In the genomic region with DNA sequence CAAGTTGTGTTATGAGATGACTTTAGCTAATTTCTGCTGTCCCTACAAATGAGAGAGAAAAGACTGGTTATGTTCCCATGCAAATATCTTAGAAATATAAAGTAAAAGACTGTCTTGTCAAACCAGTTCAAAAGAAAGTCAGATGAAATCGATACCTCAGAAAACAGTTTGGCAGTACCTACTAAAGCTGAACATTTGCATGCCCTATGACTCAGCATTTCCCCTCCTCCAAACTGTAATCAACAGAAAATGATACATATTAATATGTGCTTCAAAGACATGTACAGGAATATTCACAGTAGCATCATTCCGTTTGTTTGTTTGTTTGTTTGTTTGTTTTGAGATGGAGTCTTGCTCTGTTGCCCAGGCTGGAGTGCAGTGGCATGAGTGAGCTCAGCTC, we compare ENCODE assay signal across 26 cellular contexts.
A peak's percentile ranks its signal among the peaks of the same experiment; 100 is the strongest.
DNase-seq lines count a peak whose midpoint lies in the region; ATAC-seq, FAIRE-seq and TF ChIP-seq lines count a peak whose summit lies in the region.
"Had no signal": no experiment of that assay in that cellular context is flagged by ENCODE, and none has a peak within 500 bp of the region (broad histone marks: within the 10 kb centered on the region; RNA-seq: fewer than 3 reads in every experiment).

No MANE protein-coding gene starts in this region.

- no peak for ATAC-seq in GM19035 (IDR thresholded peaks at IDR 0.05; ENCODE audit: unreplicated experiment)
- ATAC-seq: foreskin keratinocyte; GM12878; heart left ventricle; naive thymus-derived CD8-positive, alpha-beta T cell; sciatic nerve; T-cell; upper lobe of right lung had no signal

- H3K27me3 ChIP-seq in bronchial epithelial cell (ENCODE audit: control insufficient read depth, insufficient read depth, low read length) (no peaks in the 10 kb centered on the region), tibial artery (no peaks in the 10 kb centered on the region)
- H3K27me3 ChIP-seq: brain microvascular endothelial cell, foreskin keratinocyte, heart left ventricle, upper lobe of right lung had no signal

- FAIRE-seq in bronchial epithelial cell (lab: Jason Lieb, UNC): no peak
- FAIRE-seq: GM12878, HTR-8/SVneo had no signal

- DNase-seq in LNCaP clone FGC (ENCODE audit: low read depth) (peak; percentile 4), bronchial epithelial cell (ENCODE audit: low read depth) (peak; percentile 34), fibroblast of the conjunctiva (ENCODE audit: low read depth) (peak; percentile 1), Kasumi-1 (lab: John Stamatoyannopoulos, UW) (no peak), tibial artery (no peak), iPS-NIHi11 (ENCODE audit: low spot score) (no peak)
- DNase-seq: activated naive CD4-positive, alpha-beta T cell treated with anti-CD3 and anti-CD28 coated beads, Interleukin-2, amount 50 U/mL, for 16 hours; brain microvascular endothelial cell; foreskin keratinocyte; H9; heart left ventricle; kidney glomerular epithelial cell; MV-4-11; naive thymus-derived CD8-positive, alpha-beta T cell; NCI-H1436 treated with DMSO at 0.1 percent for 48 hours; NCI-H345; NCI-H748 treated with DMSO at 0.1 percent for 48 hours; stimulated activated CD4-positive, alpha-beta T cell treated with anti-CD3 and anti-CD28 coated beads, Interleukin-4, amount 100 ng/mL, for 4 hours; T-cell; upper lobe of right lung had no signal

- TF ChIP-seq CTCF in C4-2B (conservative IDR thresholded peaks at IDR 0.05) (no peak), LNCaP clone FGC (IDR thresholded peaks at IDR 0.05; ENCODE audit: control insufficient read depth, extremely low read depth, insufficient read depth) (no peak), bronchial epithelial cell (IDR thresholded peaks at IDR 0.05; ENCODE audit: insufficient read depth, low read length, severe bottlenecking) (no peak), tibial artery (IDR thresholded peaks at IDR 0.05) (no peak)

- intact Hi-C loops in tibial artery (cut with DNase I; ENCODE audit: low total_unique reads): no loop called here

- H3K27ac ChIP-seq in C4-2B (peak overlapping the region; percentile 60), tibial artery (no peak overlapping the region)
- H3K27ac ChIP-seq: brain microvascular endothelial cell, epithelial cell of prostate, foreskin keratinocyte, heart left ventricle, upper lobe of right lung had no signal

- H3K4me1 ChIP-seq in tibial artery: no peaks in the 10 kb centered on the region
- H3K4me1 ChIP-seq: foreskin keratinocyte, upper lobe of right lung had no signal

- H3K36me3 ChIP-seq in bronchial epithelial cell (ENCODE audit: control insufficient read depth, insufficient read depth, low read length): no peaks in the 10 kb centered on the region
- no peaks in the 10 kb centered on the region for H3K36me3 ChIP-seq in tibial artery
- H3K36me3 ChIP-seq: brain microvascular endothelial cell, heart left ventricle, upper lobe of right lung had no signal

- H3K4me3 ChIP-seq in LNCaP clone FGC (ENCODE audit: low read depth, low read length): no peak overlapping the region
- H3K4me3 ChIP-seq in bronchial epithelial cell (ENCODE audit: low read depth, low read length): no peak overlapping the region
- no peak overlapping the region for H3K4me3 ChIP-seq in tibial artery
- H3K4me3 ChIP-seq: GM12878, heart left ventricle, upper lobe of right lung had no signal

- H3K9me3 ChIP-seq in tibial artery: no peaks in the 10 kb centered on the region
- H3K9me3 ChIP-seq: heart left ventricle, upper lobe of right lung had no signal

Comparison
In these comparisons a context has a peak if more than half of its experiments do, and no peak if none do; other contexts are left out.
1. DNase-seq: peak in LNCaP clone FGC (single experiment), bronchial epithelial cell (single experiment) and fibroblast of the conjunctiva (single experiment); none in Kasumi-1 (0 of 2), tibial artery (0 of 2) and iPS-NIHi11 (single experiment).